In the genomic region with DNA sequence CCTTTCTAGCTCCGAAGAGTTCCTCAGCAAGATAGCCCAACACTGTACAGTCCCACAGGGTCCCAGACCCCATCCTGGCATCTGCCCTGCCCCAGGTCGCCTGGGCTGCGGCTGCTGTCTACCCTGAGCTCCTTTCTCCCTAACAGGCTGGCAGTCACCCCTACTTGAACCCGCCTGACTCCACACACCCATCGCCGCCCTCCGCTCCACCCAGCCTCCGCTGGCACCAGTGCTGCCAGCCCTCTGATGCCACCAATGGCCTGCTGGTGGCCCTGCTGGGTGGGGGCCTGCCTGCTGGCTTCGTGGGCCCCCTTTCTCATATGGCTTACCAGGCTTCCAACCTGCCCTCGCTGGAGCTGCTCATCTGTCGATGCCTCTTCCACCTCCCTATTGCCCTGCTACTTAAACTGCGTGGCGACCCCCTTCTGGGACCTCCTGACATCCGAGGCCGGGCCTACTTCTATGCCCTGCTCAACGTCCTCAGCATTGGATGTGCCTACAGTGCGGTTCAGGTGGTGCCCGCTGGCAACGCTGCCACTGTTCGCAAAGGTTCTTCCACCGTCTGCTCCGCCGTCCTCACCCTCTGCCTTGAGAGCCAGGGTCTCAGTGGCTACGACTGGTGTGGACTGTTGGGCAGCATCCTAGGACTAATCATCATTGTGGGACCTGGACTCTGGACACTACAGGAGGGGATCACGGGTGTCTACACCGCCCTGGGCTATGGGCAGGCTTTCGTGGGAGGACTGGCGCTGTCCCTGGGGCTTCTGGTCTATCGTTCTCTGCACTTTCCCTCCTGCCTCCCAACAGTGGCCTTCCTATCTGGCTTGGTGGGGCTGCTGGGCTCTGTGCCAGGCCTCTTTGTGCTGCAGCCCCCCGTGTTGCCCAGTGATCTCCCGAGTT, we compare ENCODE assay signal across 8 cellular contexts. TPM values are rescaled to one million over a fixed set of nuclear protein-coding genes. Genes with fewer than 3 reads are reported as not detected.
DNase-seq lines count a peak whose midpoint lies in the region; ATAC-seq and TF ChIP-seq lines count a peak whose summit lies in the region.
"Not testable (repeated sequence)": the region's sequence is repeated elsewhere in the genome, so short reads cannot be mapped to it uniquely, and the experiment has no call there.
"Had no signal": no experiment of that assay in that cellular context is flagged by ENCODE, and none has a peak within 500 bp of the region (broad histone marks: within the 10 kb centered on the region; RNA-seq: fewer than 3 reads in every experiment).

No MANE protein-coding gene starts in this region.

- H3K36me3 Mint-ChIP-seq in GM23338 (ENCODE audit: low read depth), result peaks cover 17% of the 10 kb centered on the region
- H3K36me3 Mint-ChIP-seq in activated CD8-positive, alpha-beta T cell treated with anti-CD3 and anti-CD28 coated beads, Interleukin-2, amount 10 ng/mL, durations not matched to agents 7 days and 5 days (ENCODE audit: low read depth), result peaks cover 28% of the 10 kb centered on the region
- H3K36me3 Mint-ChIP-seq in chondrocyte (ENCODE audit: low read depth), result not testable (repeated sequence)

- not testable (repeated sequence) for DNase-seq in GM23338 (ENCODE audit: low spot score); activated CD8-positive, alpha-beta T cell treated with anti-CD3 and anti-CD28 coated beads, Interleukin-2, amount 10 ng/mL, durations not matched to agents 7 days and 5 days; chondrocyte (ENCODE audit: low spot score); psoas muscle
- DNase-seq in upper lobe of left lung, result peak in 1 of 2 donors; percentile 80

- peaks cover 33% of the 10 kb centered on the region for H3K27me3 Mint-ChIP-seq in GM23338 (ENCODE audit: insufficient read depth, low read depth, poor library complexity)
- H3K27me3 Mint-ChIP-seq in activated CD8-positive, alpha-beta T cell treated with anti-CD3 and anti-CD28 coated beads, Interleukin-2, amount 10 ng/mL, durations not matched to agents 7 days and 5 days (ENCODE audit: low read depth); chondrocyte (ENCODE audit: low read depth): not testable (repeated sequence)

- WGBS in psoas muscle, 3 donors, result 73 to 83% (median 75%) methylated on average over 30 to 31 of the region's 31 CpGs
- WGBS in upper lobe of left lung, 2 donors, result 90 to 94% methylated on average over 24 to 29 of the region's 31 CpGs

- H3K4me3 ChIP-seq in GM23338, upper lobe of left lung: not testable (repeated sequence)
- peak overlapping the region; percentile 85 for H3K4me3 ChIP-seq in psoas muscle

- H3K36me3 ChIP-seq in GM23338 (ENCODE audit: insufficient read depth); psoas muscle (ENCODE audit: insufficient read depth in 1 of 2, low read depth in 1 of 2); upper lobe of left lung: not testable (repeated sequence)

- H3K4me1 Mint-ChIP-seq in GM23338, result peaks cover 56% of the 10 kb centered on the region
- H3K4me1 Mint-ChIP-seq in activated CD8-positive, alpha-beta T cell treated with anti-CD3 and anti-CD28 coated beads, Interleukin-2, amount 10 ng/mL, durations not matched to agents 7 days and 5 days (ENCODE audit: low read depth), result peaks cover 63% of the 10 kb centered on the region
- peaks cover 65% of the 10 kb centered on the region for H3K4me1 Mint-ChIP-seq in chondrocyte (ENCODE audit: low read depth)

- POLR2A ChIA-PET in activated CD8-positive, alpha-beta T cell treated with anti-CD3 and anti-CD28 coated beads, Interleukin-2, amount 10 ng/mL, durations not matched to agents 7 days and 5 days (lab: Charles Lee), result interaction anchor here (0.6 to 5.6 kb wide), 3 partner anchors 28 to 691 kb away, joined by 3 to 36 read pairs (median 22); a partner anchor contains a TSS

- not testable (repeated sequence) for H3K9me3 Mint-ChIP-seq in GM23338; activated CD8-positive, alpha-beta T cell treated with anti-CD3 and anti-CD28 coated beads, Interleukin-2, amount 10 ng/mL, durations not matched to agents 7 days and 5 days (ENCODE audit: insufficient read depth); chondrocyte (ENCODE audit: low read depth)

- not testable (repeated sequence) for H3K9me2 ChIP-seq in GM23338 (ENCODE audit: insufficient read depth)

- H3K79me2 ChIP-seq in GM23338 (replicated peaks; ENCODE audit: insufficient read depth), result peaks cover 52% of the 10 kb centered on the region

- H3K4me1 ChIP-seq in GM23338 (ENCODE audit: insufficient read depth) (peaks cover 31% of the 10 kb centered on the region), psoas muscle (peaks cover 51% of the 10 kb centered on the region), upper lobe of left lung (peaks cover 32 to 55% (median 43%) of the 10 kb centered on the region in 4 donors)

- not testable (repeated sequence) for H3K27ac Mint-ChIP-seq in GM23338
- H3K27ac Mint-ChIP-seq in activated CD8-positive, alpha-beta T cell treated with anti-CD3 and anti-CD28 coated beads, Interleukin-2, amount 10 ng/mL, durations not matched to agents 7 days and 5 days, result peak overlapping the region; percentile 99
- peak overlapping the region; percentile 100 for H3K27ac Mint-ChIP-seq in chondrocyte (ENCODE audit: unreplicated experiment)

- not testable (repeated sequence) for TF ChIP-seq POLR2A in upper lobe of left lung (IDR thresholded peaks at IDR 0.05)

- not testable (repeated sequence) for H3K4me2 ChIP-seq in GM23338

- H3K4me3 Mint-ChIP-seq in GM23338, result peak overlapping the region; percentile 30; the same call in 1 of the 3 replicates
- peak overlapping the region; percentile 94 for H3K4me3 Mint-ChIP-seq in activated CD8-positive, alpha-beta T cell treated with anti-CD3 and anti-CD28 coated beads, Interleukin-2, amount 10 ng/mL, durations not matched to agents 7 days and 5 days
- not testable (repeated sequence) for H3K4me3 Mint-ChIP-seq in chondrocyte (ENCODE audit: unreplicated experiment)

- not testable (repeated sequence) for H3K27ac ChIP-seq in GM23338 (ENCODE audit: low read depth)
- H3K27ac ChIP-seq in layer of hippocampus (ENCODE audit: low read depth, low read length) (peak overlapping the region; percentile 100), psoas muscle (peak overlapping the region; percentile 100), upper lobe of left lung (peak overlapping the region in 3 of 4 donors; percentile 11 to 100 (median 98))

- H2AFZ ChIP-seq in GM23338, result not testable (repeated sequence)

- TF ChIP-seq CTCF in GM23338 (conservative IDR thresholded peaks at IDR 0.05; ENCODE audit: low read depth in 2 of 2); chondrocyte (IDR thresholded peaks at IDR 0.05); psoas muscle (IDR thresholded peaks at IDR 0.05); upper lobe of left lung (IDR thresholded peaks at IDR 0.05): not testable (repeated sequence)

- H3K9me3 ChIP-seq in psoas muscle, upper lobe of left lung: not testable (repeated sequence)

- not testable (repeated sequence) for TF ChIP-seq EP300 in upper lobe of left lung (IDR thresholded peaks at IDR 0.05)

- ATAC-seq in GM23338; activated CD8-positive, alpha-beta T cell treated with anti-CD3 and anti-CD28 coated beads, Interleukin-2, amount 10 ng/mL, durations not matched to agents 7 days and 5 days; psoas muscle; upper lobe of left lung (ENCODE audit: low FRiP score in 2 of 2): not testable (repeated sequence)

- peaks cover 14% of the 10 kb centered on the region; the same call in 1 of the 2 replicates for H3F3A ChIP-seq in GM23338 (replicated peaks; ENCODE audit: low read depth)

- CTCF ChIA-PET in activated CD8-positive, alpha-beta T cell treated with anti-CD3 and anti-CD28 coated beads, Interleukin-2, amount 10 ng/mL, durations not matched to agents 7 days and 5 days (lab: Charles Lee), result interaction anchor here (2.4 to 7.9 kb wide), 2 partner anchors 11 to 45 kb away, joined by 7 to 78 read pairs; a partner anchor contains a TSS

- not testable (repeated sequence) for H3K27me3 ChIP-seq in GM23338 (ENCODE audit: insufficient read depth); layer of hippocampus (ENCODE audit: control insufficient read depth, insufficient read depth, low read length); psoas muscle (ENCODE audit: insufficient read depth in 3 of 3, low read length in 2 of 3); upper lobe of left lung

- intact Hi-C loops in psoas muscle (cut with DNase I), result loop anchor here in 1 of 2 donors (2.0 to 5.0 kb wide), 3 partner anchors 43 to 740 kb away; a partner anchor contains a TSS

- peaks cover 15% of the 10 kb centered on the region for H4K20me1 ChIP-seq in GM23338 (replicated peaks; ENCODE audit: insufficient read depth)

RNA-seq across cellular contexts. Expression of a gene that starts 0.8 kb away (rescaled TPM):
- total RNA-seq in GM23338 (2014; rRNA removed; shearing (Covaris generic)), result not detected in 2 replicates
- 0.16 TPM in 1 of 2 replicates, not detected in the other for polyA plus RNA-seq in GM23338 (2016; fragmentation: Nextera tagmentation; extraction: Ambion mirVana)
- not detected for total RNA-seq in activated CD8-positive, alpha-beta T cell treated with anti-CD3 and anti-CD28 coated beads, Interleukin-2, amount 10 ng/mL, durations not matched to agents 7 days and 5 days
- total RNA-seq in chondrocyte, result not detected in 3 replicates
- total RNA-seq in psoas muscle, result not detected
- polyA plus RNA-seq in psoas muscle, result under 1 TPM in 1 of 3 donors, not detected in 2; 0.05 TPM
- not detected for total RNA-seq in upper lobe of left lung
- total RNA-seq: left colon, SJCRH30 had no signal

RNA-seq across cellular contexts. Expression of a gene that starts 2.1 kb away (rescaled TPM):
- 136 and 151 TPM in 2 replicates for total RNA-seq in GM23338 (2014; rRNA removed; shearing (Covaris generic))
- polyA plus RNA-seq in GM23338 (2016; fragmentation: Nextera tagmentation; extraction: Ambion mirVana), result 56.8 and 58.1 TPM in 2 replicates
- 100 to 1,000 TPM; 183 to 185 TPM for total RNA-seq in activated CD8-positive, alpha-beta T cell treated with anti-CD3 and anti-CD28 coated beads, Interleukin-2, amount 10 ng/mL, durations not matched to agents 7 days and 5 days
- 113 to 121 TPM (median 115 TPM) in 3 replicates for total RNA-seq in chondrocyte
- 10 to 100 TPM; 42.7 to 74.3 (median 56.9) TPM for total RNA-seq in psoas muscle
- polyA plus RNA-seq in psoas muscle, result 10 to 100 TPM in 2 of 3 donors, 1 to 10 TPM in 1; 8.0 to 68.7 (median 15.0) TPM
- total RNA-seq in upper lobe of left lung, result 100 to 1,000 TPM in 4 of 6 donors, 10 to 100 TPM in 2; 79.5 to 139 (median 112) TPM

RNA-seq across cellular contexts. Expression of a gene that starts 2.7 kb away (rescaled TPM):
- total RNA-seq in GM23338 (2014; rRNA removed; shearing (Covaris generic)), result 6.9 and 11.2 TPM in 2 replicates
- 3.6 and 4.2 TPM in 2 replicates for polyA plus RNA-seq in GM23338 (2016; fragmentation: Nextera tagmentation; extraction: Ambion mirVana)
- total RNA-seq in activated CD8-positive, alpha-beta T cell treated with anti-CD3 and anti-CD28 coated beads, Interleukin-2, amount 10 ng/mL, durations not matched to agents 7 days and 5 days, result 10 to 100 TPM; 29.8 to 30.0 TPM
- 50.9 to 51.9 TPM (median 51.0 TPM) in 3 replicates for total RNA-seq in chondrocyte
- 10 to 100 TPM; 29.3 to 43.2 (median 35.5) TPM for total RNA-seq in psoas muscle
- polyA plus RNA-seq in psoas muscle, result 10 to 100 TPM; 10.3 to 20.2 (median 13.5) TPM
- 10 to 100 TPM; 54.4 to 90.1 (median 74.2) TPM for total RNA-seq in upper lobe of left lung

RNA-seq across cellular contexts. Expression of a gene that starts 37.2 kb away (rescaled TPM):
- 11.2 and 12.0 TPM in 2 replicates for total RNA-seq in GM23338 (2014; rRNA removed; shearing (Covaris generic))
- polyA plus RNA-seq in GM23338 (2016; fragmentation: Nextera tagmentation; extraction: Ambion mirVana) (10.0 and 11.1 TPM in 2 replicates), psoas muscle (100 to 1,000 TPM in 1 of 3 donors, 10 to 100 TPM in 2; 73.0 to 118 (median 91.7) TPM)
- total RNA-seq in activated CD8-positive, alpha-beta T cell treated with anti-CD3 and anti-CD28 coated beads, Interleukin-2, amount 10 ng/mL, durations not matched to agents 7 days and 5 days, result 10 to 100 TPM; 14.1 to 15.7 TPM
- total RNA-seq in chondrocyte (12.2 to 14.0 TPM (median 12.6 TPM) in 3 replicates), psoas muscle (100 to 1,000 TPM; 107 to 190 (median 147) TPM), upper lobe of left lung (10 to 100 TPM in 1 of 6 donors, 1 to 10 TPM in 5; 1.9 to 11.5 (median 7.0) TPM)

RNA-seq across cellular contexts. Expression of a gene that starts 42.8 kb away (rescaled TPM):
- 16.6 TPM in 2 replicates for total RNA-seq in GM23338 (2014; rRNA removed; shearing (Covaris generic))
- polyA plus RNA-seq in GM23338 (2016; fragmentation: Nextera tagmentation; extraction: Ambion mirVana) (11.1 and 13.3 TPM in 2 replicates), psoas muscle (1 to 10 TPM; 2.0 to 4.4 (median 3.7) TPM)
- total RNA-seq in activated CD8-positive, alpha-beta T cell treated with anti-CD3 and anti-CD28 coated beads, Interleukin-2, amount 10 ng/mL, durations not matched to agents 7 days and 5 days, result 10 to 100 TPM; 16.6 to 18.8 TPM
- total RNA-seq in chondrocyte (5.0 to 6.0 TPM (median 5.1 TPM) in 3 replicates), psoas muscle (10 to 100 TPM in 3 of 4 donors, 1 to 10 TPM in 1; 2.7 to 21.1 (median 10.1) TPM), upper lobe of left lung (1 to 10 TPM in 2 of 6 donors, under 1 TPM in 3, not detected in 1; 0.15 to 2.0 (median 0.57) TPM)
